ENCODE assay signal across 9 cellular contexts in the genomic region with DNA sequence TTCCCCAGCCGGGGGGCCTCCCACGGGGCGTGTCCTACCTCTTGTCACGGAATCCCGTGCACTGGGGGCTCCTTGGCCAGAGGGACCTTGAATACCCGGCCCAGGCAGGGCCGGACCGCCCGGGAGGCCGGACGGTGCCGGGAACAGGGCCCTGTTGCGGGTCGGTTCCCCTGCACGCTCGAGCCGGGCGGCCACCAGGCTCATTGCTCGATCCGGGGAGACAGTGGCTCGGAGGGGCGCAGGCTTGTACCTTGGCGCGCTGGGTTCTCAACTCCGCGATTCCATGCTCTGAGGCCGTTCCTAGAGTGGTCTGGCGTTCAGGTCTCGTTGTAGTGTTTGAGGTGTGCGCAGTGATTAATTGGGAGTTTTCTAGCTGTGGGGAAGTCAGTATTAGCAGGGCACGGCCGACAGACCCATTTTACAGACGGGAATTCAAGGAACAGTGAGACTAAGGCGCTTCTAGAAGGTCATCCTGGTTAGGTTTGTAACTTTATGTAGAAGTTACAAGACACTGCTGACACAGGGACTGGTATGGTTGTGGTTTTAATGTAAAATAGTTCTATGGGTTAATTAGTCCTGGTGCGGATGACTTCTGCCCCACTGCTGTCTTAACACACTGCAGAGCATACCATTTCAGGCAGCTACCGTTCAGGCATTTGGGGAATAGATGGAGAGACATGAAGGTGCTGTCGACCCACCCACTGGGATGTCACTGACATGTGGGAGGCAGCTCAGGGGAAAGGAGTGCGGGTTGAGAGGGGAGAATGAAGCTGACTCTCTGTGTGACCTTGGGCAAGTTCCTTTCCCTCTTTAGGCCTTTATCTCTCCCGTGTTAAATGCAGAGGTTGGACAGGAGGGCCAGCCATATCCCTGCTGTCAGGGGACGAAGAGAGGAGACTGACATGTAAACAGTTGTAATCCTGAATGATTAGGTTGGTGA. TPM values are rescaled to one million over a fixed set of nuclear protein-coding genes. Genes with fewer than 3 reads are reported as not detected.
DNase-seq lines count a peak whose midpoint lies in the region; ATAC-seq and TF ChIP-seq lines count a peak whose summit lies in the region.
"Had no signal": no experiment of that assay in that cellular context is flagged by ENCODE, and none has a peak within 500 bp of the region (broad histone marks: within the 10 kb centered on the region; RNA-seq: fewer than 3 reads in every experiment).

No MANE protein-coding gene starts in this region.

- peaks cover 49% of the 10 kb centered on the region for H3K4me1 Mint-ChIP-seq in activated CD8-positive, alpha-beta T cell treated with anti-CD3 and anti-CD28 coated beads for 36 hours (ENCODE audit: low read depth)

- peak overlapping the region; percentile 94 for H3K27ac Mint-ChIP-seq in activated CD8-positive, alpha-beta T cell treated with anti-CD3 and anti-CD28 coated beads for 36 hours

- no peak for TF ChIP-seq EP300 in sigmoid colon (IDR thresholded peaks at IDR 0.05)

- no peak for TF ChIP-seq CTCF in activated CD8-positive, alpha-beta T cell treated with anti-CD3 and anti-CD28 coated beads for 36 hours (IDR thresholded peaks at IDR 0.05)
- TF ChIP-seq CTCF in cardiac muscle cell (IDR thresholded peaks at IDR 0.05; ENCODE audit: low read depth, low read length) (no peak), sigmoid colon (IDR thresholded peaks at IDR 0.05) (no peak)

- H3K36me3 Mint-ChIP-seq in activated CD8-positive, alpha-beta T cell treated with anti-CD3 and anti-CD28 coated beads for 36 hours (ENCODE audit: low read depth), result peaks cover 4% of the 10 kb centered on the region

- DNase-seq in activated CD8-positive, alpha-beta T cell treated with anti-CD3 and anti-CD28 coated beads for 36 hours, result peak; percentile 16
- DNase-seq in cardiac muscle cell (ENCODE audit: low read depth in 1 of 2, low spot score in 1 of 2), result peak in 1 of 2 donors; percentile 28
- no peak for DNase-seq in sigmoid colon
- DNase-seq in DMS153 (lab: John Stamatoyannopoulos, UW), result no peak
- no peak for DNase-seq in NCI-H1105 treated with DMSO at 0.1 percent for 48 hours (lab: John Stamatoyannopoulos, UW)
- DNase-seq in NCI-H2196 treated with DMSO at 0.1 percent for 48 hours (lab: John Stamatoyannopoulos, UW; ENCODE audit: unreplicated experiment), result no peak

- H3K27me3 Mint-ChIP-seq in activated CD8-positive, alpha-beta T cell treated with anti-CD3 and anti-CD28 coated beads for 36 hours, result no peaks in the 10 kb centered on the region

- H3K4me1 ChIP-seq in cardiac muscle cell (ENCODE audit: low read depth), result peaks cover 9% of the 10 kb centered on the region
- H3K4me1 ChIP-seq in sigmoid colon, result peaks cover 0 to 48% (median 46%) of the 10 kb centered on the region in 4 donors

- H3K9me3 ChIP-seq in cardiac muscle cell (ENCODE audit: low read depth), result no peaks in the 10 kb centered on the region
- H3K9me3 ChIP-seq in sigmoid colon, result no peaks in the 10 kb centered on the region

- H3K27me3 ChIP-seq in cardiac muscle cell, result no peaks in the 10 kb centered on the region
- H3K27me3 ChIP-seq in sigmoid colon, result no peaks in the 10 kb centered on the region

- WGBS in sigmoid colon, 2 donors, result 1 to 4% methylated on average over 40 of the region's 40 CpGs

- H3K27ac ChIP-seq in cardiac muscle cell (peak overlapping the region; percentile 87), sigmoid colon (peak overlapping the region; percentile 88 to 95 (median 90))

- H3K9me3 Mint-ChIP-seq in activated CD8-positive, alpha-beta T cell treated with anti-CD3 and anti-CD28 coated beads for 36 hours, result no peaks in the 10 kb centered on the region

- POLR2A ChIA-PET in activated CD8-positive, alpha-beta T cell treated with anti-CD3 and anti-CD28 coated beads for 36 hours (lab: Charles Lee), result interaction anchor here (0.6 to 1.5 kb wide), 6 partner anchors 15 to 1341 kb away, joined by 3 to 6 read pairs (median 4); no protein-coding TSS in a partner anchor

- H3K4me3 ChIP-seq in cardiac muscle cell (peak overlapping the region; percentile 97), sigmoid colon (peak overlapping the region; percentile 72 to 96 (median 88))

- CTCF ChIA-PET in activated CD8-positive, alpha-beta T cell treated with anti-CD3 and anti-CD28 coated beads for 36 hours (lab: Charles Lee), result interaction anchor here (1.2 kb wide), 1 partner anchor 222 kb away, joined by 3 read pairs; a partner anchor contains a TSS

- ATAC-seq in GM18517 (IDR thresholded peaks at IDR 0.05; ENCODE audit: unreplicated experiment), result peak; percentile 11
- ATAC-seq in HG03045 (IDR thresholded peaks at IDR 0.05; ENCODE audit: unreplicated experiment), result peak; percentile 23
- no peak for ATAC-seq in activated CD8-positive, alpha-beta T cell treated with anti-CD3 and anti-CD28 coated beads for 36 hours

- H3K4me3 Mint-ChIP-seq in activated CD8-positive, alpha-beta T cell treated with anti-CD3 and anti-CD28 coated beads for 36 hours, result peak overlapping the region; percentile 94

- TF ChIP-seq POLR2A in sigmoid colon (IDR thresholded peaks at IDR 0.05), result no peak

- no peaks in the 10 kb centered on the region for H3K36me3 ChIP-seq in cardiac muscle cell
- peaks cover 0 to 5% (median 0%) of the 10 kb centered on the region in 4 donors for H3K36me3 ChIP-seq in sigmoid colon

- intact Hi-C loops in activated CD8-positive, alpha-beta T cell treated with anti-CD3 and anti-CD28 coated beads for 36 hours (cut with micrococcal nuclease), result no loop called here
- intact Hi-C loops in sigmoid colon (cut with DNase I), result loop anchor here (2.0 kb wide), 1 partner anchor 45 kb away; a partner anchor contains a TSS

RNA-seq across cellular contexts. Expression of a gene that starts 0.6 kb away (rescaled TPM):
- total RNA-seq in activated CD8-positive, alpha-beta T cell treated with anti-CD3 and anti-CD28 coated beads for 36 hours, result 10 to 100 TPM; 38.6 to 39.8 TPM
- 59.6 and 76.4 TPM in 2 replicates for total RNA-seq in cardiac muscle cell
- polyA plus RNA-seq in cardiac muscle cell, result 48.2 and 71.4 TPM in 2 replicates
- total RNA-seq in sigmoid colon, result 10 to 100 TPM; 31.6 to 51.5 (median 45.1) TPM
- 10 to 100 TPM; 22.2 to 94.0 (median 27.0) TPM for polyA plus RNA-seq in sigmoid colon

RNA-seq across cellular contexts. Expression of a gene that starts 9.9 kb away (rescaled TPM):
- total RNA-seq in activated CD8-positive, alpha-beta T cell treated with anti-CD3 and anti-CD28 coated beads for 36 hours, result not detected
- total RNA-seq in cardiac muscle cell (not detected in 2 replicates), sigmoid colon (not detected)
- polyA plus RNA-seq in cardiac muscle cell (0.98 TPM in 1 of 2 replicates, not detected in the other), sigmoid colon (10 to 100 TPM in 1 of 3 donors, 1 to 10 TPM in 2; 3.0 to 10.6 (median 3.3) TPM)
- total RNA-seq: T-helper 2 cell treated with Interferon-gamma antibody and Interleukin-4, amounts not matched to agents 100 ng/mL and 5 ng/mL, for 36 hours had no signal

RNA-seq across cellular contexts. Expression of a gene that starts 13.7 kb away (rescaled TPM):
- total RNA-seq in activated CD8-positive, alpha-beta T cell treated with anti-CD3 and anti-CD28 coated beads for 36 hours, result not detected
- total RNA-seq in cardiac muscle cell (not detected in 2 replicates), sigmoid colon (not detected)
- polyA plus RNA-seq in cardiac muscle cell (not detected in 2 replicates), sigmoid colon (not detected)
- total RNA-seq: T-helper 2 cell treated with Interferon-gamma antibody and Interleukin-4, amounts not matched to agents 100 ng/mL and 5 ng/mL, for 36 hours had no signal

RNA-seq across cellular contexts. Expression of a gene that starts 41.4 kb away (rescaled TPM):
- total RNA-seq in activated CD8-positive, alpha-beta T cell treated with anti-CD3 and anti-CD28 coated beads for 36 hours, result 1 to 10 TPM; 2.5 to 3.6 TPM
- total RNA-seq in cardiac muscle cell (13.0 and 27.1 TPM in 2 replicates), sigmoid colon (10 to 100 TPM in 1 of 4 donors, 1 to 10 TPM in 2, not detected in 1; 2.3 to 11.8 (median 5.8) TPM)
- polyA plus RNA-seq in cardiac muscle cell (20.1 and 22.7 TPM in 2 replicates), sigmoid colon (10 to 100 TPM; 46.2 to 73.3 (median 49.9) TPM)
- total RNA-seq: T-helper 2 cell treated with Interferon-gamma antibody and Interleukin-4, amounts not matched to agents 100 ng/mL and 5 ng/mL, for 36 hours had no signal

RNA-seq across cellular contexts. Expression of a gene that starts 45.5 kb away (rescaled TPM):
- 10 to 100 TPM; 37.6 to 37.9 TPM for total RNA-seq in activated CD8-positive, alpha-beta T cell treated with anti-CD3 and anti-CD28 coated beads for 36 hours
- total RNA-seq in cardiac muscle cell (3.1 TPM in 2 replicates), sigmoid colon (10 to 100 TPM in 1 of 4 donors, 1 to 10 TPM in 3; 3.2 to 16.7 (median 4.1) TPM)
- polyA plus RNA-seq in cardiac muscle cell (1.3 and 2.3 TPM in 2 replicates), sigmoid colon (10 to 100 TPM; 21.0 to 50.2 (median 30.0) TPM)
